Comparison of ENCODE assay signal across 7 cellular contexts in genomic region chr3:152466784-152467183, GRCh38.
DNase-seq lines count a peak whose midpoint lies in the region; ATAC-seq and TF ChIP-seq lines count a peak whose summit lies in the region.

No MANE protein-coding gene starts in this region.

- no peaks in the 10 kb centered on the region for H3K27me3 ChIP-seq in PC-3 (ENCODE audit: low read length)
- H3K27me3 ChIP-seq in esophagus muscularis mucosa, result no peaks in the 10 kb centered on the region
- no peaks in the 10 kb centered on the region for H3K27me3 ChIP-seq in parathyroid adenoma (ENCODE audit: control insufficient read depth, insufficient read depth, low read length)

- H3K9ac ChIP-seq in PC-3 (ENCODE audit: low read length), result no peak overlapping the region
- H3K9ac ChIP-seq in parathyroid adenoma, result no peak overlapping the region

- 66% methylated on average over 7 of the region's 7 CpGs for WGBS in esophagus muscularis mucosa

- H3K79me2 ChIP-seq in PC-3 (ENCODE audit: low read length) (no peaks in the 10 kb centered on the region), parathyroid adenoma (no peaks in the 10 kb centered on the region)

- TF ChIP-seq CTCF in PC-3 (conservative IDR thresholded peaks at IDR 0.05; ENCODE audit: low read depth, low read length) (peak; percentile 78), esophagus muscularis mucosa (IDR thresholded peaks at IDR 0.05) (peak; percentile 32 to 54 (median 33)), parathyroid adenoma (IDR thresholded peaks at IDR 0.05) (peak; percentile 34)

- H3K9me3 ChIP-seq in PC-3 (ENCODE audit: low read length), result no peaks in the 10 kb centered on the region
- H3K9me3 ChIP-seq in esophagus muscularis mucosa, result no peaks in the 10 kb centered on the region
- H3K9me3 ChIP-seq in parathyroid adenoma (ENCODE audit: control insufficient read depth, low read length), result no peaks in the 10 kb centered on the region

- ATAC-seq in PC-3 (peak; percentile 82), GM18498 (IDR thresholded peaks at IDR 0.05; ENCODE audit: unreplicated experiment) (no peak)

- H4K20me1 ChIP-seq in PC-3 (ENCODE audit: low read length), result no peaks in the 10 kb centered on the region

- peak; percentile 62 for DNase-seq in ELR (ENCODE audit: low read depth)
- peak; percentile 18 for DNase-seq in HEK293T (ENCODE audit: extremely low spot score)
- peak; percentile 65 for DNase-seq in PC-3
- DNase-seq in esophagus muscularis mucosa (ENCODE audit: extremely low spot score), result no peak
- no peak for DNase-seq in NCI-H187 treated with DMSO at 0.1 percent for 48 hours (lab: John Stamatoyannopoulos, UW)

- CTCF ChIA-PET in HEK293T (lab: Yijun Ruan, JAX), result interaction anchor here (0.9 kb wide), 1 partner anchor 10 kb away, joined by 3 read pairs; no protein-coding TSS in a partner anchor
- CTCF ChIA-PET in PC-3 (lab: Charles Lee), result no interaction called here

- no peaks in the 10 kb centered on the region for H3F3A ChIP-seq in PC-3 (ENCODE audit: low read length, unreplicated experiment)

- no peak overlapping the region for H2AFZ ChIP-seq in PC-3 (ENCODE audit: low read length)
- no peak overlapping the region for H2AFZ ChIP-seq in parathyroid adenoma

- H3K4me2 ChIP-seq in PC-3 (ENCODE audit: low read length) (no peak overlapping the region), parathyroid adenoma (ENCODE audit: low read length) (no peak overlapping the region)

- H3K36me3 ChIP-seq in PC-3 (ENCODE audit: low read depth, low read length), result peaks cover 23% of the 10 kb centered on the region
- H3K36me3 ChIP-seq in esophagus muscularis mucosa, result peaks cover 0 to 38% (median 20%) of the 10 kb centered on the region in 4 donors
- no peaks in the 10 kb centered on the region for H3K36me3 ChIP-seq in parathyroid adenoma (ENCODE audit: control insufficient read depth, insufficient read depth, low read length)

- no peaks in the 10 kb centered on the region for H3K4me1 ChIP-seq in PC-3 (ENCODE audit: insufficient read depth, low read length)
- H3K4me1 ChIP-seq in esophagus muscularis mucosa, result peaks cover 10 to 26% (median 17%) of the 10 kb centered on the region in 4 donors
- H3K4me1 ChIP-seq in parathyroid adenoma, result no peaks in the 10 kb centered on the region

- no peak overlapping the region for H3K27ac ChIP-seq in PC-3 (ENCODE audit: low read length)
- peak overlapping the region in 2 of 4 donors; percentile 22 to 45 for H3K27ac ChIP-seq in esophagus muscularis mucosa (replicated peaks in 1 of 4)
- no peak overlapping the region for H3K27ac ChIP-seq in parathyroid adenoma

- no peak for TF ChIP-seq POLR2A in esophagus muscularis mucosa (IDR thresholded peaks at IDR 0.05; ENCODE audit: low read depth)

- no peaks in the 10 kb centered on the region for H3K9me2 ChIP-seq in PC-3 (replicated peaks; ENCODE audit: low read length)

- intact Hi-C loops in PC-3 (cut with micrococcal nuclease), result no loop called here
- intact Hi-C loops in esophagus muscularis mucosa (cut with DNase I), result no loop called here

- TF ChIP-seq EP300 in esophagus muscularis mucosa (IDR thresholded peaks at IDR 0.05), result no peak

- no TSS peak for BruUV-seq in PC-3 (replicated peaks; lab: Mats Ljungman, UMichigan)

- POLR2A ChIA-PET in HEK293T (lab: Yijun Ruan, JAX) (no interaction called here), PC-3 (lab: Charles Lee; ENCODE audit: unreplicated experiment) (no interaction called here)

- H3K4me3 ChIP-seq in PC-3 (ENCODE audit: low read length), result no peak overlapping the region
- H3K4me3 ChIP-seq in esophagus muscularis mucosa, result no peak overlapping the region
- no peak overlapping the region for H3K4me3 ChIP-seq in parathyroid adenoma (ENCODE audit: low read depth, low read length)

TF ChIP-seq in HEK293T, 16 proteins besides CTCF, POLR2A, EP300 and RAD21:
- TF ChIP-seq CTBP1 (IDR thresholded peaks at IDR 0.05; ENCODE audit: borderline replicate concordance) (no peak), FOXA1 (IDR thresholded peaks at IDR 0.05) (no peak), SUZ12 (IDR thresholded peaks at IDR 0.05) (no peak), L3MBTL2 (conservative IDR thresholded peaks at IDR 0.05) (no peak), ELF4 (IDR thresholded peaks at IDR 0.05) (no peak), FOXM1 (IDR thresholded peaks at IDR 0.05; ENCODE audit: borderline replicate concordance) (no peak), LEF1 (IDR thresholded peaks at IDR 0.05; ENCODE audit: borderline replicate concordance) (no peak), TARDBP (IDR thresholded peaks at IDR 0.05) (no peak), ZNF384 (IDR thresholded peaks at IDR 0.05) (no peak), SP1 (IDR thresholded peaks at IDR 0.05) (no peak), NFRKB (IDR thresholded peaks at IDR 0.05) (no peak), ARNT (IDR thresholded peaks at IDR 0.05) (no peak)
- TF ChIP-seq, protein P1, sequence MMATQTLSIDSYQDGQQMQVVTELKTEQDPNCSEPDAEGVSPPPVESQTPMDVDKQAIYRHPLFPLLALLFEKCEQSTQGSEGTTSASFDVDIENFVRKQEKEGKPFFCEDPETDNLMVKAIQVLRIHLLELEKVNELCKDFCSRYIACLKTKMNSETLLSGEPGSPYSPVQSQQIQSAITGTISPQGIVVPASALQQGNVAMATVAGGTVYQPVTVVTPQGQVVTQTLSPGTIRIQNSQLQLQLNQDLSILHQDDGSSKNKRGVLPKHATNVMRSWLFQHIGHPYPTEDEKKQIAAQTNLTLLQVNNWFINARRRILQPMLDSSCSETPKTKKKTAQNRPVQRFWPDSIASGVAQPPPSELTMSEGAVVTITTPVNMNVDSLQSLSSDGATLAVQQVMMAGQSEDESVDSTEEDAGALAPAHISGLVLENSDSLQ (IDR thresholded peaks at IDR 0.05), result no peak

Comparison
In these comparisons a context has a peak if more than half of its experiments do, and no peak if none do; other contexts are left out.
1. DNase-seq: peak in ELR (single experiment), HEK293T (single experiment) and PC-3 (single experiment); none in esophagus muscularis mucosa (single experiment) and NCI-H187 treated with DMSO at 0.1 percent for 48 hours (single experiment).
2. Peak in every context shown above with its lines, with median percentiles within 50 percentile points of each other: CTCF ChIP-seq.